12 cellular contexts compared by ENCODE assay signal in genomic region chr6:1393641-1394283, GRCh38. TPM values are rescaled to one million over a fixed set of nuclear protein-coding genes. Genes with fewer than 3 reads are reported as not detected.
A peak's percentile ranks its signal among the peaks of the same experiment; 100 is the strongest.
DNase-seq lines count a peak whose midpoint lies in the region; ATAC-seq, FAIRE-seq and TF ChIP-seq lines count a peak whose summit lies in the region.
"Had no signal": no experiment of that assay in that cellular context is flagged by ENCODE, and none has a peak within 500 bp of the region (broad histone marks: within the 10 kb centered on the region; RNA-seq: fewer than 3 reads in every experiment).

No MANE protein-coding gene starts in this region.

- H3K79me1 ChIP-seq in H1 (ENCODE audit: low read depth, low read length): no peaks in the 10 kb centered on the region

- WGBS in SK-N-SH (ENCODE audit: low lambda C conversion rate): 15% methylated on average over 22 of the region's 47 CpGs
- 6% methylated on average over 45 of the region's 47 CpGs; no CpG with 5 or more reads in 1 of the 2 experiments for WGBS in H1 (ENCODE audit: extremely low coverage in 1 of 2, insufficient coverage in 1 of 2, insufficient read length in 1 of 2, insufficient replicate concordance in 2 of 2, low coverage in 1 of 2, low lambda C conversion rate in 2 of 2, missing lambda C conversion rate in 1 of 2), 2 experiments
- WGBS in stomach, 5 donors: 4 to 40% (median 7%) methylated on average over 11 to 47 of the region's 47 CpGs

- TF ChIP-seq CTCF in SK-N-SH (IDR thresholded peaks at IDR 0.05): no peak
- no peak for TF ChIP-seq CTCF in H1 (IDR thresholded peaks at IDR 0.05; ENCODE audit: control extremely low read depth in 1 of 3, insufficient read depth in 1 of 3, low read depth in 1 of 3, low read length in 3 of 3)
- no peak for TF ChIP-seq CTCF in stomach (IDR thresholded peaks at IDR 0.05)

- TF ChIP-seq RAD21 in SK-N-SH (IDR thresholded peaks at IDR 0.05; ENCODE audit: low read length): no peak
- no peak for TF ChIP-seq RAD21 in H1 (IDR thresholded peaks at IDR 0.05 in 1 of 2, conservative IDR thresholded peaks at IDR 0.05 in 1 of 2; ENCODE audit: low read depth in 2 of 2, low read length in 2 of 2)

- H3K27ac ChIP-seq in SK-N-SH (ENCODE audit: low read depth in 2 of 2, low read length in 1 of 2): no peak overlapping the region
- H3K27ac ChIP-seq in H1 (ENCODE audit: low read depth, low read length): no peak overlapping the region
- peak overlapping the region; percentile 30 to 90 (median 83) for H3K27ac ChIP-seq in stomach
- H3K27ac ChIP-seq: 22Rv1 had no signal

- TF ChIP-seq EP300 in SK-N-SH (IDR thresholded peaks at IDR 0.05; ENCODE audit: borderline replicate concordance in 1 of 2, low read depth in 1 of 2, low read length in 1 of 2): no peak
- TF ChIP-seq EP300 in H1 (IDR thresholded peaks at IDR 0.05; ENCODE audit: borderline replicate concordance in 1 of 2, low read depth in 2 of 2, low read length in 2 of 2): no peak
- no peak for TF ChIP-seq EP300 in stomach (IDR thresholded peaks at IDR 0.05)

- H4K8ac ChIP-seq in H1 (ENCODE audit: extremely low read depth, insufficient read depth, low read length): no peak overlapping the region

- H4K91ac ChIP-seq in H1 (replicated peaks; ENCODE audit: insufficient read length, low read length): no peak overlapping the region

- H2BK20ac ChIP-seq in H1 (ENCODE audit: low read length): peak overlapping the region; percentile 9; the same call in 1 of the 2 replicates

- peaks cover 11% of the 10 kb centered on the region for H3K4me1 Mint-ChIP-seq in activated T-cell treated with anti-CD3 and anti-CD28 coated beads, Interleukin-2, amount 50 U/mL, for 4 hours (ENCODE audit: low read depth)

- no peak overlapping the region for H3K14ac ChIP-seq in H1 (ENCODE audit: insufficient read length)

- H3K79me2 ChIP-seq in SK-N-SH (ENCODE audit: insufficient read depth) (no peaks in the 10 kb centered on the region), H1 (ENCODE audit: control insufficient read depth in 1 of 2, insufficient read depth in 2 of 2, low read length in 2 of 2) (no peaks in the 10 kb centered on the region)

- H3K4me2 ChIP-seq in SK-N-SH (peak overlapping the region; percentile 44; the same call in 1 of the 2 replicates), H1 (ENCODE audit: insufficient read depth in 1 of 2, low read depth in 2 of 2, low read length in 2 of 2) (peak overlapping the region; percentile 3 to 60; a peak in 3 of 4 replicates)

- H4K5ac ChIP-seq in H1 (ENCODE audit: insufficient read length, low read depth, low read length): no peak overlapping the region

- no peak overlapping the region for H2AK5ac ChIP-seq in H1 (ENCODE audit: low read depth, low read length)

- H3K9me3 ChIP-seq in SK-N-SH (no peaks in the 10 kb centered on the region), H1 (ENCODE audit: insufficient read depth in 2 of 2, low read depth in 1 of 2, low read length in 1 of 2) (no peaks in the 10 kb centered on the region), stomach (no peaks in the 10 kb centered on the region)

- no peaks in the 10 kb centered on the region for H4K20me1 ChIP-seq in SK-N-SH (ENCODE audit: insufficient read depth)
- peaks cover 11 to 25% of the 10 kb centered on the region in 2 experiments for H4K20me1 ChIP-seq in H1 (replicated peaks in 1 of 2; ENCODE audit: control insufficient read depth in 1 of 2, insufficient read depth in 2 of 2, low read length in 2 of 2)

- H2BK5ac ChIP-seq in H1 (ENCODE audit: low read depth, low read length): no peak overlapping the region

- H3F3A ChIP-seq in SK-N-SH (replicated peaks; ENCODE audit: insufficient read depth): no peaks in the 10 kb centered on the region

- H3K4me3 Mint-ChIP-seq in activated T-cell treated with anti-CD3 and anti-CD28 coated beads, Interleukin-2, amount 50 U/mL, for 4 hours: no peak overlapping the region

- no peaks in the 10 kb centered on the region for H3K9me3 Mint-ChIP-seq in activated T-cell treated with anti-CD3 and anti-CD28 coated beads, Interleukin-2, amount 50 U/mL, for 4 hours

- no peak overlapping the region for H2BK12ac ChIP-seq in H1 (ENCODE audit: low read depth, low read length)

- H2BK15ac ChIP-seq in H1 (ENCODE audit: low read length): no peak overlapping the region

- no peak for ATAC-seq in SK-N-SH treated with all-trans-retinoic acid at 6 μM for 48 hours
- no peak for ATAC-seq in activated T-cell treated with anti-CD3 and anti-CD28 coated beads, Interleukin-2, amount 50 U/mL, for 4 hours
- ATAC-seq in HG02642 (IDR thresholded peaks at IDR 0.05; ENCODE audit: poor library complexity, unreplicated experiment): no peak

- peaks cover 2% of the 10 kb centered on the region; the same call in 1 of the 2 replicates for H3K23me2 ChIP-seq in H1 (ENCODE audit: low read depth, low read length)

- DNase-seq in SK-N-SH: no peak
- no peak for DNase-seq in H1 (ENCODE audit: low read depth in 1 of 2, low spot score in 2 of 2)
- peak; percentile 78 for DNase-seq in mesenteric fat pad (ENCODE audit: low spot score)
- DNase-seq in stomach: peak; percentile 25
- no peak for DNase-seq in A172 (ENCODE audit: low spot score)
- DNase-seq in activated T-cell treated with anti-CD3 and anti-CD28 coated beads, Interleukin-2, amount 50 U/mL, for 4 hours: no peak
- DNase-seq: activated CD4-positive, CD25-positive, alpha-beta regulatory T cell; SHP77; stimulated activated CD8-positive, alpha-beta memory T cell treated with anti-CD3 and anti-CD28 coated beads, Interleukin-4, amount 100 ng/mL, for 48 hours had no signal

- 0 out of 4 replicates have a peak overlapping the region, but pooled peaks of 1 of the 2 experiments have one; percentile 29 for H3K4me3 ChIP-seq in SK-N-SH (ENCODE audit: low read depth in 2 of 2, low read length in 1 of 2)
- H3K4me3 ChIP-seq in H1 (ENCODE audit: extremely low read depth in 1 of 4, insufficient read depth in 2 of 4, low read depth in 3 of 4, low read length in 4 of 4): peak overlapping the region in 1 of 4 experiments; percentile 40; a peak in 2 of 8 replicates
- peak overlapping the region; percentile 56 to 61 (median 60) for H3K4me3 ChIP-seq in stomach

- no peak overlapping the region for H3K4ac ChIP-seq in H1 (replicated peaks; ENCODE audit: insufficient read length, low read depth, low read length)

- no peak for FAIRE-seq in H1 (lab: Jason Lieb, UNC)

- H3K9ac ChIP-seq in SK-N-SH (no peak overlapping the region), H1 (replicated peaks in 1 of 4; ENCODE audit: extremely low read depth in 1 of 4, low read depth in 3 of 4, low read length in 3 of 4) (no peak overlapping the region)

- H3K23ac ChIP-seq in H1 (ENCODE audit: insufficient read length): no peak overlapping the region

- CTCF ChIA-PET in SK-N-SH (lab: Yijun Ruan, JAX): interaction anchor here (5.0 kb wide), 1 partner anchor 12 kb away, joined by 42 read pairs; no protein-coding TSS in a partner anchor
- CTCF ChIA-PET in H1 (lab: Charles Lee; ENCODE audit: partially characterized antibody): interaction anchor here (1.0 to 2.3 kb wide), 6 partner anchors 8 to 82 kb away, joined by 3 to 8 read pairs (median 4); no protein-coding TSS in a partner anchor

- no peaks in the 10 kb centered on the region for H3K4me1 ChIP-seq in SK-N-SH (ENCODE audit: control insufficient read depth in 1 of 2, insufficient read depth in 2 of 2, low read depth in 1 of 2, low read length in 1 of 2)
- H3K4me1 ChIP-seq in H1 (replicated peaks in 1 of 4; ENCODE audit: control insufficient read depth in 3 of 4, insufficient read depth in 4 of 4, low read length in 3 of 4): peaks cover 0 to 26% (median 9%) of the 10 kb centered on the region in 4 experiments; a peak in 5 of 7 replicates
- H3K4me1 ChIP-seq in stomach: peaks cover 5 to 62% (median 48%) of the 10 kb centered on the region in 4 donors

- no peaks in the 10 kb centered on the region for H3K36me3 ChIP-seq in SK-N-SH (replicated peaks in 1 of 2; ENCODE audit: control insufficient read depth in 1 of 2, insufficient read depth in 2 of 2, low read length in 1 of 2)
- H3K36me3 ChIP-seq in H1 (ENCODE audit: control insufficient read depth in 2 of 4, insufficient read depth in 4 of 4, low read length in 3 of 4): peaks cover 0 to 13% (median 0%) of the 10 kb centered on the region in 4 experiments; a peak in 1 of 8 replicates
- no peaks in the 10 kb centered on the region for H3K36me3 ChIP-seq in stomach

- no peak overlapping the region for H2BK120ac ChIP-seq in H1 (replicated peaks; ENCODE audit: low read depth, low read length)

- no peak overlapping the region for H3K56ac ChIP-seq in H1 (replicated peaks; ENCODE audit: insufficient read length, low read depth, low read length)

- H3K36me3 Mint-ChIP-seq in activated T-cell treated with anti-CD3 and anti-CD28 coated beads, Interleukin-2, amount 50 U/mL, for 4 hours (ENCODE audit: insufficient read depth): no peaks in the 10 kb centered on the region

- H2AFZ ChIP-seq in SK-N-SH (ENCODE audit: low read depth) (no peak overlapping the region), H1 (ENCODE audit: low read length) (no peak overlapping the region)

- H3K9me2 ChIP-seq in SK-N-SH: no peaks in the 10 kb centered on the region

- POLR2A ChIA-PET in SK-N-SH (lab: Yijun Ruan, JAX) (no interaction called here), H1 (lab: Charles Lee; ENCODE audit: partially characterized antibody) (interaction anchor here (1.8 to 3.3 kb wide), 2 partner anchors 10 to 11 kb away, joined by 6 to 11 read pairs; no protein-coding TSS in a partner anchor)

- H3K27me3 ChIP-seq in SK-N-SH (ENCODE audit: insufficient read depth) (peaks cover 82% of the 10 kb centered on the region), H1 (replicated peaks in 1 of 4; ENCODE audit: control insufficient read depth in 3 of 4, extremely low read depth in 1 of 4, insufficient read depth in 3 of 4, low read length in 3 of 4) (peaks cover 83 to 100% (median 94%) of the 10 kb centered on the region in 4 experiments), stomach (peaks cover 6 to 100% (median 81%) of the 10 kb centered on the region in 3 donors)

- intact Hi-C loops in stomach (cut with DNase I; ENCODE audit: low total_unique reads): no loop called here

- TF ChIP-seq POLR2A in H1 (IDR thresholded peaks at IDR 0.05; ENCODE audit: control extremely low read depth in 1 of 2, low read depth in 2 of 2, low read length in 2 of 2) (no peak), stomach (IDR thresholded peaks at IDR 0.05) (no peak)

- H3K27me3 Mint-ChIP-seq in activated T-cell treated with anti-CD3 and anti-CD28 coated beads, Interleukin-2, amount 50 U/mL, for 4 hours (ENCODE audit: low read depth): peaks cover 73% of the 10 kb centered on the region

- H3K18ac ChIP-seq in H1 (ENCODE audit: extremely low read depth, low read length): no peak overlapping the region

RNA-seq across cellular contexts. Expression of gene FOXF2, which starts 4.4 kb away (rescaled TPM):
- polyA plus RNA-seq in SK-N-SH (2012; rRNA removed) (not detected in 2 replicates), H1 (2011; rRNA removed) (0.05 TPM in 2 replicates), stomach (10 to 100 TPM; 17.7 to 32.2 (median 20.7) TPM)
- polyA plus RNA-seq in SK-N-SH (2012; cell fraction: cytosol; rRNA removed): not detected in 2 replicates
- not detected in 2 replicates for polyA plus RNA-seq in SK-N-SH (2012; cell fraction: nucleus; rRNA removed)
- not detected in 2 replicates for total RNA-seq in H1 (2021; fragmentation: NEBNext Ultra II Directional; extraction: Animal tissue kit (Norgen Biotek cat#: 25700))
- 0.08 TPM for polyA plus RNA-seq in H1 (2011; cell fraction: cytosol; rRNA removed)
- not detected for polyA plus RNA-seq in H1 (2011; cell fraction: nucleus; rRNA removed)
- not detected in 4 replicates for polyA plus RNA-seq in H1 (2012, experiment 1 of 2)
- not detected for polyA plus RNA-seq in H1 (2012, experiment 2 of 2)
- 0.06 TPM for polyA plus RNA-seq in H1 (2013, experiment 1 of 2)
- polyA plus RNA-seq in H1 (2013, experiment 2 of 2): not detected
- not detected in 2 replicates for polyA minus RNA-seq in H1 (2011; rRNA and poly(A)+ RNA removed)
- 0.81 TPM for polyA minus RNA-seq in H1 (2011; cell fraction: cytosol; rRNA and poly(A)+ RNA removed)
- polyA minus RNA-seq in H1 (2011; cell fraction: nucleus; rRNA and poly(A)+ RNA removed): 0.30 TPM
- total RNA-seq in mesenteric fat pad (2.7 TPM), stomach (100 to 1,000 TPM in 1 of 5 donors, 10 to 100 TPM in 3, 1 to 10 TPM in 1; 9.6 to 104 (median 14.1) TPM)
- not detected in 2 replicates for total RNA-seq in A172 (2014; rRNA removed; shearing (Covaris generic))
- total RNA-seq in activated T-cell treated with anti-CD3 and anti-CD28 coated beads, Interleukin-2, amount 50 U/mL, for 4 hours: under 1 TPM in 1 of 3 donors, not detected in 2; 0.08 TPM

Comparison
In these comparisons a context has a peak if more than half of its experiments do, and no peak if none do; other contexts are left out.
1. DNase-seq: peak in mesenteric fat pad (single experiment) and stomach (single experiment); none in SK-N-SH (single experiment), H1 (0 of 2), A172 (single experiment) and activated T-cell treated with anti-CD3 and anti-CD28 coated beads, Interleukin-2, amount 50 U/mL, for 4 hours (single experiment).
2. H3K27ac ChIP-seq: peak in stomach (5 of 5); none in SK-N-SH (0 of 2) and H1 (single experiment).